17 cellular contexts compared by ENCODE assay signal in genomic region chr20:6014017-6014416, GRCh38. TPM values are rescaled to one million over a fixed set of nuclear protein-coding genes. Genes with fewer than 3 reads are reported as not detected.
A peak's percentile ranks its signal among the peaks of the same experiment; 100 is the strongest.
DNase-seq lines count a peak whose midpoint lies in the region; ATAC-seq and TF ChIP-seq lines count a peak whose summit lies in the region.
"Had no signal": no experiment of that assay in that cellular context is flagged by ENCODE, and none has a peak within 500 bp of the region (broad histone marks: within the 10 kb centered on the region; RNA-seq: fewer than 3 reads in every experiment).

No MANE protein-coding gene starts in this region.

- 82 to 88% methylated on average over 3 of the region's 3 CpGs for WGBS in testis, 2 donors

- peaks cover 5% of the 10 kb centered on the region for H3K4me1 ChIP-seq in CD4-positive, alpha-beta memory T cell (ENCODE audit: insufficient read depth, low read length)
- H3K4me1 ChIP-seq in testis: no peaks in the 10 kb centered on the region

- H3K4me1 Mint-ChIP-seq in activated T-cell treated with anti-CD3 and anti-CD28 coated beads, Interleukin-2, amount 50 U/mL, for 72 hours (ENCODE audit: low read depth): peaks cover 15% of the 10 kb centered on the region
- peaks cover 36 to 55% (median 45%) of the 10 kb centered on the region in 4 donors for H3K4me1 Mint-ChIP-seq in CD4-positive, alpha-beta memory T cell
- H3K4me1 Mint-ChIP-seq in activated T-helper 2 cell treated with anti-CD3 and anti-CD28 coated beads, Interferon-gamma antibody, Interleukin-2, Interleukin-4, amounts not matched to agents 10 μg/mL and 5 μg/mL and 100 μg/mL, durations not matched to agents 14 hours and 24 hours and 36 hours (ENCODE audit: low read depth): peaks cover 9% of the 10 kb centered on the region
- no peaks in the 10 kb centered on the region for H3K4me1 Mint-ChIP-seq in mesothelial cell of epicardium

- H3K27me3 Mint-ChIP-seq in activated T-cell treated with anti-CD3 and anti-CD28 coated beads, Interleukin-2, amount 50 U/mL, for 72 hours (ENCODE audit: low read depth): no peaks in the 10 kb centered on the region
- H3K27me3 Mint-ChIP-seq in CD4-positive, alpha-beta memory T cell: no peaks in the 10 kb centered on the region
- no peaks in the 10 kb centered on the region for H3K27me3 Mint-ChIP-seq in activated T-helper 2 cell treated with anti-CD3 and anti-CD28 coated beads, Interferon-gamma antibody, Interleukin-2, Interleukin-4, amounts not matched to agents 10 μg/mL and 5 μg/mL and 100 μg/mL, durations not matched to agents 14 hours and 24 hours and 36 hours (ENCODE audit: low read depth)
- H3K27me3 Mint-ChIP-seq in mesothelial cell of epicardium (ENCODE audit: low read depth): no peaks in the 10 kb centered on the region

- H3K4me3 Mint-ChIP-seq in activated T-cell treated with anti-CD3 and anti-CD28 coated beads, Interleukin-2, amount 50 U/mL, for 72 hours: no peak overlapping the region
- H3K4me3 Mint-ChIP-seq in CD4-positive, alpha-beta memory T cell: no peak overlapping the region
- H3K4me3 Mint-ChIP-seq in activated T-helper 2 cell treated with anti-CD3 and anti-CD28 coated beads, Interferon-gamma antibody, Interleukin-2, Interleukin-4, amounts not matched to agents 10 μg/mL and 5 μg/mL and 100 μg/mL, durations not matched to agents 14 hours and 24 hours and 36 hours (ENCODE audit: low read depth): no peak overlapping the region
- H3K4me3 Mint-ChIP-seq in mesothelial cell of epicardium: no peak overlapping the region
- H3K4me3 Mint-ChIP-seq: CD14-positive monocyte had no signal

- TF ChIP-seq CTCF in mesothelial cell of epicardium (IDR thresholded peaks at IDR 0.05; ENCODE audit: unreplicated experiment) (no peak), testis (IDR thresholded peaks at IDR 0.05) (no peak)

- peaks cover 11 to 23% of the 10 kb centered on the region in 2 donors for H3K36me3 Mint-ChIP-seq in activated T-cell treated with anti-CD3 and anti-CD28 coated beads, Interleukin-2, amount 50 U/mL, for 72 hours (ENCODE audit: insufficient read depth in 2 of 2)
- H3K36me3 Mint-ChIP-seq in CD4-positive, alpha-beta memory T cell: peaks cover 46 to 72% of the 10 kb centered on the region in 2 donors
- peaks cover 79% of the 10 kb centered on the region for H3K36me3 Mint-ChIP-seq in activated T-helper 2 cell treated with anti-CD3 and anti-CD28 coated beads, Interferon-gamma antibody, Interleukin-2, Interleukin-4, amounts not matched to agents 10 μg/mL and 5 μg/mL and 100 μg/mL, durations not matched to agents 14 hours and 24 hours and 36 hours (ENCODE audit: low read depth)
- peaks cover 59% of the 10 kb centered on the region for H3K36me3 Mint-ChIP-seq in mesothelial cell of epicardium

- no peak for ATAC-seq in activated T-cell treated with anti-CD3 and anti-CD28 coated beads, Interleukin-2, amount 50 U/mL, for 72 hours (replicated peaks in 1 of 2)
- ATAC-seq: HCT116 had no signal

- no peak overlapping the region for H3K4me3 ChIP-seq in CD4-positive, alpha-beta memory T cell (ENCODE audit: low read length in 2 of 2)
- H3K4me3 ChIP-seq in testis: no peak overlapping the region

- H3K9me3 ChIP-seq in CD4-positive, alpha-beta memory T cell (ENCODE audit: control insufficient read depth in 1 of 2, low read length in 2 of 2): no peaks in the 10 kb centered on the region
- H3K9me3 ChIP-seq in testis: no peaks in the 10 kb centered on the region

- POLR2A ChIA-PET in CD4-positive, alpha-beta memory T cell (lab: Charles Lee; ENCODE audit: partially characterized antibody): no interaction called here

- H3K27ac Mint-ChIP-seq in activated T-cell treated with anti-CD3 and anti-CD28 coated beads, Interleukin-2, amount 50 U/mL, for 72 hours: peak overlapping the region; percentile 56
- H3K27ac Mint-ChIP-seq in CD4-positive, alpha-beta memory T cell: peak overlapping the region; percentile 5 to 86 (median 65)
- H3K27ac Mint-ChIP-seq in activated T-helper 2 cell treated with anti-CD3 and anti-CD28 coated beads, Interferon-gamma antibody, Interleukin-2, Interleukin-4, amounts not matched to agents 10 μg/mL and 5 μg/mL and 100 μg/mL, durations not matched to agents 14 hours and 24 hours and 36 hours: peak overlapping the region; percentile 40
- H3K27ac Mint-ChIP-seq in mesothelial cell of epicardium: peak overlapping the region; percentile 41

- intact Hi-C loops in CD4-positive, alpha-beta memory T cell (cut with micrococcal nuclease): no loop called here
- intact Hi-C loops in activated T-helper 2 cell treated with anti-CD3 and anti-CD28 coated beads, Interferon-gamma antibody, Interleukin-2, Interleukin-4, amounts not matched to agents 10 μg/mL and 5 μg/mL and 100 μg/mL, durations not matched to agents 14 hours and 24 hours and 36 hours (cut with micrococcal nuclease): no loop called here
- intact Hi-C loops in testis (cut with DNase I; ENCODE audit: low total_unique reads): no loop called here

- DNase-seq in activated T-cell treated with anti-CD3 and anti-CD28 coated beads, Interleukin-2, amount 50 U/mL, for 72 hours: no peak
- DNase-seq in activated T-cell treated with anti-CD3 and anti-CD28 coated beads, Interleukin-2, amount 50 U/mL, for 1 hour: no peak
- no peak for DNase-seq in CD4-positive, alpha-beta memory T cell
- DNase-seq in activated T-helper 2 cell treated with anti-CD3 and anti-CD28 coated beads, Interferon-gamma antibody, Interleukin-2, Interleukin-4, amounts not matched to agents 10 μg/mL and 5 μg/mL and 100 μg/mL, durations not matched to agents 14 hours and 24 hours and 36 hours (ENCODE audit: low spot score): no peak
- no peak for DNase-seq in mesothelial cell of epicardium (ENCODE audit: low spot score in 2 of 2, unreplicated experiment in 2 of 2)
- no peak for DNase-seq in testis
- no peak for DNase-seq in stimulated activated naive CD4-positive, alpha-beta T cell (lab: John Stamatoyannopoulos, UW)
- no peak for DNase-seq in dermis blood vessel endothelial cell
- DNase-seq: DMS79, NCI-H1436, NCI-H2029 treated with DMSO at 0.1 percent for 48 hours, NCI-H510A treated with DMSO at 0.1 percent for 48 hours had no signal

- H3K27me3 ChIP-seq in CD4-positive, alpha-beta memory T cell (ENCODE audit: insufficient read depth, low read length): no peaks in the 10 kb centered on the region
- H3K27me3 ChIP-seq in testis: no peaks in the 10 kb centered on the region

- H3K9me3 Mint-ChIP-seq in activated T-cell treated with anti-CD3 and anti-CD28 coated beads, Interleukin-2, amount 50 U/mL, for 72 hours: no peaks in the 10 kb centered on the region
- H3K9me3 Mint-ChIP-seq in CD4-positive, alpha-beta memory T cell: no peaks in the 10 kb centered on the region
- no peaks in the 10 kb centered on the region for H3K9me3 Mint-ChIP-seq in activated T-helper 2 cell treated with anti-CD3 and anti-CD28 coated beads, Interferon-gamma antibody, Interleukin-2, Interleukin-4, amounts not matched to agents 10 μg/mL and 5 μg/mL and 100 μg/mL, durations not matched to agents 14 hours and 24 hours and 36 hours
- peaks cover 3% of the 10 kb centered on the region for H3K9me3 Mint-ChIP-seq in mesothelial cell of epicardium
- H3K9me3 Mint-ChIP-seq: CD14-positive monocyte had no signal

- CTCF ChIA-PET in CD4-positive, alpha-beta memory T cell (lab: Charles Lee; ENCODE audit: partially characterized antibody): interaction anchor here (1.0 to 1.6 kb wide), 2 partner anchors 12 to 13 kb away, joined by 3 read pairs; no protein-coding TSS in a partner anchor

- peaks cover 30% of the 10 kb centered on the region for H3K36me3 ChIP-seq in CD4-positive, alpha-beta memory T cell (ENCODE audit: insufficient read depth, low read length)
- no peaks in the 10 kb centered on the region for H3K36me3 ChIP-seq in testis (ENCODE audit: low read depth, missing control alignments)

- no peak for TF ChIP-seq POLR2A in testis (IDR thresholded peaks at IDR 0.05)

- H3K27ac ChIP-seq in CD4-positive, alpha-beta memory T cell (ENCODE audit: low read depth, low read length): no peak overlapping the region
- no peak overlapping the region for H3K27ac ChIP-seq in testis

RNA-seq across cellular contexts. Expression of gene CRLS1, which starts 8.1 kb away (rescaled TPM):
- total RNA-seq in activated T-cell treated with anti-CD3 and anti-CD28 coated beads, Interleukin-2, amount 50 U/mL, for 72 hours: 10 to 100 TPM; 36.7 to 39.7 TPM
- 10 to 100 TPM; 22.5 to 22.6 TPM for total RNA-seq in CD4-positive, alpha-beta memory T cell
- polyA plus RNA-seq in CD4-positive, alpha-beta memory T cell: 10 to 100 TPM; 43.1 to 45.0 TPM
- total RNA-seq in activated T-helper 2 cell treated with anti-CD3 and anti-CD28 coated beads, Interferon-gamma antibody, Interleukin-2, Interleukin-4, amounts not matched to agents 10 μg/mL and 5 μg/mL and 100 μg/mL, durations not matched to agents 14 hours and 24 hours and 36 hours: 52.1 TPM in 2 replicates
- total RNA-seq in mesothelial cell of epicardium (51.0 to 58.1 TPM (median 54.8 TPM) in 3 replicates), testis (10 to 100 TPM; 52.6 to 52.7 TPM), dermis blood vessel endothelial cell (34.4 and 48.6 TPM in 2 replicates)
- 77.1 TPM for polyA plus RNA-seq in testis (ENCODE audit: insufficient read depth, low read depth, low replicate concordance)

RNA-seq across cellular contexts. Expression of gene LRRN4, which starts 39.8 kb away (rescaled TPM):
- not detected for total RNA-seq in activated T-cell treated with anti-CD3 and anti-CD28 coated beads, Interleukin-2, amount 50 U/mL, for 72 hours
- total RNA-seq in CD4-positive, alpha-beta memory T cell: not detected
- polyA plus RNA-seq in CD4-positive, alpha-beta memory T cell: not detected
- 0.11 TPM in 1 of 2 replicates, not detected in the other for total RNA-seq in activated T-helper 2 cell treated with anti-CD3 and anti-CD28 coated beads, Interferon-gamma antibody, Interleukin-2, Interleukin-4, amounts not matched to agents 10 μg/mL and 5 μg/mL and 100 μg/mL, durations not matched to agents 14 hours and 24 hours and 36 hours
- total RNA-seq in mesothelial cell of epicardium (75.4 to 89.5 TPM (median 78.8 TPM) in 3 replicates), testis (under 1 TPM; 0.08 to 0.43 TPM), dermis blood vessel endothelial cell (0.09 and 0.51 TPM in 2 replicates)
- 3.1 TPM for polyA plus RNA-seq in testis (ENCODE audit: insufficient read depth, low read depth, low replicate concordance)
- total RNA-seq: G401, LHCN-M2, RPMI7951 had no signal
- polyA plus RNA-seq: CD14-positive monocyte had no signal

Comparison
In these comparisons a context has a peak if more than half of its experiments do, and no peak if none do; other contexts are left out.
1. RNA of gene LRRN4, which starts 39.8 kb away (total RNA-seq): 75.4 to 89.5 TPM in mesothelial cell of epicardium; 0.09 to 0.51 TPM in dermis blood vessel endothelial cell, 0.08 to 0.43 TPM in testis, not detected in activated T-cell treated with anti-CD3 and anti-CD28 coated beads, Interleukin-2, amount 50 U/mL, for 72 hours, 0.11 TPM in activated T-helper 2 cell treated with anti-CD3 and anti-CD28 coated beads, Interferon-gamma antibody, Interleukin-2, Interleukin-4, amounts not matched to agents 10 μg/mL and 5 μg/mL and 100 μg/mL, durations not matched to agents 14 hours and 24 hours and 36 hours and not detected in CD4-positive, alpha-beta memory T cell; every median in the first group is over 10 times any median in the second.
2. Peak in every context shown above with its lines, with median percentiles within 50 percentile points of each other: H3K27ac Mint-ChIP-seq.